Comparison of ENCODE assay signal across 2 cellular contexts in genomic region chr11:72067266-72067665, GRCh38.
TF ChIP-seq lines count a peak whose summit lies in the region.

No MANE protein-coding gene starts in this region.

TF ChIP-seq in SK-N-SH, 30 proteins besides CTCF, POLR2A, EP300 and RAD21 (continued from another document):
- TF ChIP-seq JUND (IDR thresholded peaks at IDR 0.05) (no peak), TEAD4 (IDR thresholded peaks at IDR 0.05; ENCODE audit: borderline replicate concordance, insufficient read depth) (no peak), FOSL2 (IDR thresholded peaks at IDR 0.05; ENCODE audit: borderline replicate concordance, low read depth) (no peak), TCF12 (IDR thresholded peaks at IDR 0.05) (no peak), PBX3 (IDR thresholded peaks at IDR 0.05) (no peak)
- TF ChIP-seq, protein P1, sequence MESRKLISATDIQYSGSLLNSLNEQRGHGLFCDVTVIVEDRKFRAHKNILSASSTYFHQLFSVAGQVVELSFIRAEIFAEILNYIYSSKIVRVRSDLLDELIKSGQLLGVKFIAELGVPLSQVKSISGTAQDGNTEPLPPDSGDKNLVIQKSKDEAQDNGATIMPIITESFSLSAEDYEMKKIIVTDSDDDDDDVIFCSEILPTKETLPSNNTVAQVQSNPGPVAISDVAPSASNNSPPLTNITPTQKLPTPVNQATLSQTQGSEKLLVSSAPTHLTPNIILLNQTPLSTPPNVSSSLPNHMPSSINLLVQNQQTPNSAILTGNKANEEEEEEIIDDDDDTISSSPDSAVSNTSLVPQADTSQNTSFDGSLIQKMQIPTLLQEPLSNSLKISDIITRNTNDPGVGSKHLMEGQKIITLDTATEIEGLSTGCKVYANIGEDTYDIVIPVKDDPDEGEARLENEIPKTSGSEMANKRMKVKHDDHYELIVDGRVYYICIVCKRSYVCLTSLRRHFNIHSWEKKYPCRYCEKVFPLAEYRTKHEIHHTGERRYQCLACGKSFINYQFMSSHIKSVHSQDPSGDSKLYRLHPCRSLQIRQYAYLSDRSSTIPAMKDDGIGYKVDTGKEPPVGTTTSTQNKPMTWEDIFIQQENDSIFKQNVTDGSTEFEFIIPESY (IDR thresholded peaks at IDR 0.05; ENCODE audit: borderline replicate concordance, low read depth), result no peak

TF ChIP-seq in SK-N-SH treated with all-trans-retinoic acid at 6 μM for 48 hours, 23 proteins besides CTCF, POLR2A, EP300 and RAD21 (continued from another document):
- TF ChIP-seq, protein P2, sequence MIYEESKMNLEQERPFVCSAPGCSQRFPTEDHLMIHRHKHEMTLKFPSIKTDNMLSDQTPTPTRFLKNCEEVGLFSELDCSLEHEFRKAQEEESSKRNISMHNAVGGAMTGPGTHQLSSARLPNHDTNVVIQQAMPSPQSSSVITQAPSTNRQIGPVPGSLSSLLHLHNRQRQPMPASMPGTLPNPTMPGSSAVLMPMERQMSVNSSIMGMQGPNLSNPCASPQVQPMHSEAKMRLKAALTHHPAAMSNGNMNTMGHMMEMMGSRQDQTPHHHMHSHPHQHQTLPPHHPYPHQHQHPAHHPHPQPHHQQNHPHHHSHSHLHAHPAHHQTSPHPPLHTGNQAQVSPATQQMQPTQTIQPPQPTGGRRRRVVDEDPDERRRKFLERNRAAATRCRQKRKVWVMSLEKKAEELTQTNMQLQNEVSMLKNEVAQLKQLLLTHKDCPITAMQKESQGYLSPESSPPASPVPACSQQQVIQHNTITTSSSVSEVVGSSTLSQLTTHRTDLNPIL (CRISPR knock-in tag; IDR thresholded peaks at IDR 0.05; ENCODE audit: low read depth), result no peak
- TF ChIP-seq ESRRG (CRISPR knock-in tag; IDR thresholded peaks at IDR 0.05) (no peak), ZC3H10 (CRISPR knock-in tag; IDR thresholded peaks at IDR 0.05) (no peak), TOX (CRISPR knock-in tag; IDR thresholded peaks at IDR 0.05; ENCODE audit: borderline replicate concordance) (no peak), CSDC2 (CRISPR knock-in tag; IDR thresholded peaks at IDR 0.05) (no peak), ZFP30 (CRISPR knock-in tag; IDR thresholded peaks at IDR 0.05) (no peak), PPARA (CRISPR knock-in tag; IDR thresholded peaks at IDR 0.05; ENCODE audit: borderline replicate concordance) (no peak), ARNTL (CRISPR knock-in tag; IDR thresholded peaks at IDR 0.05; ENCODE audit: borderline replicate concordance, low read depth) (no peak)
- TF ChIP-seq, protein P3, sequence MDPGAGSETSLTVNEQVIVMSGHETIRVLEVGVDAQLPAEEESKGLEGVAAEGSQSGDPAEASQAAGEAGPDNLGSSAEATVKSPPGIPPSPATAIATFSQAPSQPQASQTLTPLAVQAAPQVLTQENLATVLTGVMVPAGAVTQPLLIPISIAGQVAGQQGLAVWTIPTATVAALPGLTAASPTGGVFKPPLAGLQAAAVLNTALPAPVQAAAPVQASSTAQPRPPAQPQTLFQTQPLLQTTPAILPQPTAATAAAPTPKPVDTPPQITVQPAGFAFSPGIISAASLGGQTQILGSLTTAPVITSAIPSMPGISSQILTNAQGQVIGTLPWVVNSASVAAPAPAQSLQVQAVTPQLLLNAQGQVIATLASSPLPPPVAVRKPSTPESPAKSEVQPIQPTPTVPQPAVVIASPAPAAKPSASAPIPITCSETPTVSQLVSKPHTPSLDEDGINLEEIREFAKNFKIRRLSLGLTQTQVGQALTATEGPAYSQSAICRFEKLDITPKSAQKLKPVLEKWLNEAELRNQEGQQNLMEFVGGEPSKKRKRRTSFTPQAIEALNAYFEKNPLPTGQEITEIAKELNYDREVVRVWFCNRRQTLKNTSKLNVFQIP (CRISPR knock-in tag; IDR thresholded peaks at IDR 0.05; ENCODE audit: borderline replicate concordance, low read depth), result no peak
- TF ChIP-seq, protein P4, sequence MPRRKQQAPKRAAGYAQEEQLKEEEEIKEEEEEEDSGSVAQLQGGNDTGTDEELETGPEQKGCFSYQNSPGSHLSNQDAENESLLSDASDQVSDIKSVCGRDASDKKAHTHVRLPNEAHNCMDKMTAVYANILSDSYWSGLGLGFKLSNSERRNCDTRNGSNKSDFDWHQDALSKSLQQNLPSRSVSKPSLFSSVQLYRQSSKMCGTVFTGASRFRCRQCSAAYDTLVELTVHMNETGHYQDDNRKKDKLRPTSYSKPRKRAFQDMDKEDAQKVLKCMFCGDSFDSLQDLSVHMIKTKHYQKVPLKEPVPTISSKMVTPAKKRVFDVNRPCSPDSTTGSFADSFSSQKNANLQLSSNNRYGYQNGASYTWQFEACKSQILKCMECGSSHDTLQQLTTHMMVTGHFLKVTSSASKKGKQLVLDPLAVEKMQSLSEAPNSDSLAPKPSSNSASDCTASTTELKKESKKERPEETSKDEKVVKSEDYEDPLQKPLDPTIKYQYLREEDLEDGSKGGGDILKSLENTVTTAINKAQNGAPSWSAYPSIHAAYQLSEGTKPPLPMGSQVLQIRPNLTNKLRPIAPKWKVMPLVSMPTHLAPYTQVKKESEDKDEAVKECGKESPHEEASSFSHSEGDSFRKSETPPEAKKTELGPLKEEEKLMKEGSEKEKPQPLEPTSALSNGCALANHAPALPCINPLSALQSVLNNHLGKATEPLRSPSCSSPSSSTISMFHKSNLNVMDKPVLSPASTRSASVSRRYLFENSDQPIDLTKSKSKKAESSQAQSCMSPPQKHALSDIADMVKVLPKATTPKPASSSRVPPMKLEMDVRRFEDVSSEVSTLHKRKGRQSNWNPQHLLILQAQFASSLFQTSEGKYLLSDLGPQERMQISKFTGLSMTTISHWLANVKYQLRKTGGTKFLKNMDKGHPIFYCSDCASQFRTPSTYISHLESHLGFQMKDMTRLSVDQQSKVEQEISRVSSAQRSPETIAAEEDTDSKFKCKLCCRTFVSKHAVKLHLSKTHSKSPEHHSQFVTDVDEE (CRISPR knock-in tag; IDR thresholded peaks at IDR 0.05), result no peak
